Comparison of ENCODE assay signal across 8 cellular contexts in the genomic region with DNA sequence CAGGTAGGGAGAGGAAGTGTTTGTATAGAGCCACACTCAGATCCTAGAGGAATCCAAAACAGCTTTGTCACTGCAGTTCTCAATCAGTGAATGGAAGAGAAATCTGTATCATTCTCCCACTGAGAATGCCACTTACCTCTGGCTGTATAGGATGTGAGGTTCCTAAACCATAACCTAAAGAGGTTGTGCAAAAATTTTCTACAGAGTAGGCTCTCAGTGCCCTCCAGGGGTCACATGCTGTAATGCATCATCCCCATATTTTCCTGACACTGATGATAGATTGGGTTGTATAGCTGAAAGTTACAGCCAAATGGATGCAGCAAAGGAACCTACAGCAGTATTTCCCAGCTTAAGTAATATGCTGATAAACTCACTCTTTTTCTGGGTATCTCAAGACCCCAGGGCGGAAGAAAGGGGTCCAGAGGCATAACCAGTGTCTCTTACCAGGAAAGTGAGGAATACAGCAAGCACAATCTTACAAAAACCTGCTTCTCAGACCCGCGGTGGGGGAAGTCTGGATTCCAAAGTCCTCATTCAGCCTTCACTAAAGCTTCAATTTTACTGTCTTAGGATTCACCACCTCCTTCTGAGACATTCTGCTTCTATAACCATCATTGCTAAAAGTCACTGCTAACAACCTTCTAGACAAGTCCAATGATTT. TPM values are rescaled to one million over a fixed set of nuclear protein-coding genes. Genes with fewer than 3 reads are reported as not detected.
DNase-seq lines count a peak whose midpoint lies in the region; ATAC-seq and TF ChIP-seq lines count a peak whose summit lies in the region.

No MANE protein-coding gene starts in this region.

- H2AFZ ChIP-seq in MM.1S (ENCODE audit: low read length): no peak overlapping the region

- H3K79me2 ChIP-seq in MM.1S (ENCODE audit: low read length): peaks cover 12% of the 10 kb centered on the region

- H3K4me3 ChIP-seq in MM.1S (ENCODE audit: low read length): no peak overlapping the region

- no peak overlapping the region for H3K27ac Mint-ChIP-seq in glutamatergic neuron (ENCODE audit: unreplicated experiment)

- H3K4me1 ChIP-seq in MM.1S (ENCODE audit: low read length): peaks cover 19% of the 10 kb centered on the region

- DNase-seq in stimulated activated CD4-positive, alpha-beta T cell treated with anti-CD3 and anti-CD28 coated beads, Interleukin-15, amount 100 ng/mL, for 24 hours: peak; percentile 40
- DNase-seq in stimulated activated CD4-positive, alpha-beta T cell treated with anti-CD3 and anti-CD28 coated beads, Interleukin-1b, Interleukin-23, amount 100 ng/mL, for 48 hours: no peak
- peak; percentile 58 for DNase-seq in MM.1S
- DNase-seq in activated CD4-positive, alpha-beta T cell treated with anti-CD3 and anti-CD28 coated beads for 48 hours: peak; percentile 50
- DNase-seq in glutamatergic neuron: peak; percentile 50
- DNase-seq in superior temporal gyrus (ENCODE audit: extremely low spot score): peak; percentile 74
- DNase-seq in NCI-H524 treated with DMSO at 0.1 percent for 48 hours (lab: John Stamatoyannopoulos, UW): no peak

- H4K20me1 ChIP-seq in MM.1S (ENCODE audit: insufficient read depth, low read length): no peaks in the 10 kb centered on the region

- H3K27ac ChIP-seq in MM.1S (ENCODE audit: low read length): no peak overlapping the region

- H3K9me3 Mint-ChIP-seq in glutamatergic neuron (ENCODE audit: unreplicated experiment): peaks cover 3% of the 10 kb centered on the region

- no peak overlapping the region for H3K9ac ChIP-seq in MM.1S (ENCODE audit: low read length)

- no peak overlapping the region for H3K4me2 ChIP-seq in MM.1S (ENCODE audit: low read depth, low read length)

- no peaks in the 10 kb centered on the region for H3K9me2 ChIP-seq in MM.1S (replicated peaks; ENCODE audit: insufficient read depth, low read length)

- H3K36me3 ChIP-seq in MM.1S (replicated peaks; ENCODE audit: insufficient read depth, low read length): no peaks in the 10 kb centered on the region

- no peaks in the 10 kb centered on the region for H3K9me3 ChIP-seq in MM.1S (replicated peaks; ENCODE audit: insufficient read depth, low read length)

- H3K4me1 Mint-ChIP-seq in glutamatergic neuron (ENCODE audit: low read depth, unreplicated experiment): peaks cover 8% of the 10 kb centered on the region

- TF ChIP-seq CTCF in MM.1S (IDR thresholded peaks at IDR 0.05; ENCODE audit: low read length) (peak; percentile 72), glutamatergic neuron (IDR thresholded peaks at IDR 0.05; ENCODE audit: partially characterized antibody, unreplicated experiment) (peak; percentile 68)

- H3K27me3 ChIP-seq in MM.1S (replicated peaks; ENCODE audit: insufficient read depth, low read length): no peaks in the 10 kb centered on the region

- ATAC-seq in HG03378 (IDR thresholded peaks at IDR 0.05; ENCODE audit: unreplicated experiment): no peak

- no peaks in the 10 kb centered on the region for H3K36me3 Mint-ChIP-seq in glutamatergic neuron (ENCODE audit: unreplicated experiment)

- peaks cover 2% of the 10 kb centered on the region for H3K27me3 Mint-ChIP-seq in glutamatergic neuron (ENCODE audit: unreplicated experiment)

- peaks cover 16% of the 10 kb centered on the region; the same call in 1 of the 2 replicates for H3F3A ChIP-seq in MM.1S (ENCODE audit: insufficient read depth, low read length)

- no peak overlapping the region for H3K4me3 Mint-ChIP-seq in glutamatergic neuron (ENCODE audit: unreplicated experiment)

RNA-seq across cellular contexts. Expression of a gene that starts 3.8 kb away (rescaled TPM):
- 5.9 TPM for total RNA-seq in glutamatergic neuron (ENCODE audit: unreplicated experiment)

RNA-seq across cellular contexts. Expression of a gene that starts 10.9 kb away (rescaled TPM):
- total RNA-seq in glutamatergic neuron (ENCODE audit: unreplicated experiment): 64.3 TPM

Comparison
In these comparisons a context has a peak if more than half of its experiments do, and no peak if none do; other contexts are left out.
1. DNase-seq: peak in stimulated activated CD4-positive, alpha-beta T cell treated with anti-CD3 and anti-CD28 coated beads, Interleukin-15, amount 100 ng/mL, for 24 hours (single experiment), MM.1S (single experiment), activated CD4-positive, alpha-beta T cell treated with anti-CD3 and anti-CD28 coated beads for 48 hours (single experiment), glutamatergic neuron (single experiment) and superior temporal gyrus (single experiment); none in stimulated activated CD4-positive, alpha-beta T cell treated with anti-CD3 and anti-CD28 coated beads, Interleukin-1b, Interleukin-23, amount 100 ng/mL, for 48 hours (single experiment) and NCI-H524 treated with DMSO at 0.1 percent for 48 hours (single experiment).